In genomic region chr1:44531785-44532566, GRCh38 we compare ENCODE assay signal across 1 cellular context.
TF ChIP-seq lines count a peak whose summit lies in the region.

No MANE protein-coding gene starts in this region.

TF ChIP-seq in K562, 482 proteins besides CTCF, POLR2A, EP300 and RAD21 (continued from another document and continues in another):
- peak; percentile 48; the same call in 1 of the 2 replicates for TF ChIP-seq ZBTB40 (IDR thresholded peaks at IDR 0.05)
- TF ChIP-seq ZBTB40 (CRISPR knock-in tag; IDR thresholded peaks at IDR 0.05), result no peak
- peak; percentile 96 for TF ChIP-seq ZEB2 (IDR thresholded peaks at IDR 0.05)
- TF ChIP-seq SIRT6 (IDR thresholded peaks at IDR 0.05; ENCODE audit: low read depth, low read length), result no peak
- no peak for TF ChIP-seq BRD9 (IDR thresholded peaks at IDR 0.05; ENCODE audit: low read depth, partially characterized antibody)
- TF ChIP-seq FOXK2 (conservative IDR thresholded peaks at IDR 0.05 in 1 of 2, IDR thresholded peaks at IDR 0.05 in 1 of 2; ENCODE audit: low read depth in 2 of 2), result peak; percentile 55 to 60; a peak in 2 of 4 replicates
- no peak for TF ChIP-seq BCL6 (CRISPR knock-in tag; IDR thresholded peaks at IDR 0.05)
- peak; percentile 97 for TF ChIP-seq JUN (IDR thresholded peaks at IDR 0.05; ENCODE audit: borderline replicate concordance, low read depth, low read length)
- peak; percentile 52; the same call in 1 of the 2 replicates for TF ChIP-seq JUN (CRISPR knock-in tag; IDR thresholded peaks at IDR 0.05; ENCODE audit: borderline replicate concordance)
- peak; percentile 78 for TF ChIP-seq FOS (IDR thresholded peaks at IDR 0.05; ENCODE audit: extremely low read depth, insufficient read length)
- TF ChIP-seq CC2D1A (IDR thresholded peaks at IDR 0.05), result 0 out of 2 replicates have a peak, but pooled peaks have one; percentile 15
- TF ChIP-seq ZNF780A (CRISPR knock-in tag; IDR thresholded peaks at IDR 0.05), result no peak; the same call in 1 of the 2 replicates
- peak; percentile 56; the same call in 1 of the 2 replicates for TF ChIP-seq ZBTB2 (IDR thresholded peaks at IDR 0.05)
- TF ChIP-seq GATA2 (CRISPR knock-in tag; IDR thresholded peaks at IDR 0.05), result peak; percentile 45; the same call in 1 of the 2 replicates
- TF ChIP-seq MTA2 (IDR thresholded peaks at IDR 0.05; ENCODE audit: low read depth), result peak; percentile 65
- TF ChIP-seq SMARCA4 (IDR thresholded peaks at IDR 0.05), result peak; percentile 99
- TF ChIP-seq NCOA2 (IDR thresholded peaks at IDR 0.05; ENCODE audit: partially characterized antibody in 2 of 2), result peak in 1 of 2 experiments; percentile 35
- TF ChIP-seq JUND (IDR thresholded peaks at IDR 0.05; ENCODE audit: borderline replicate concordance, low read depth, low read length), result peak; percentile 99
- TF ChIP-seq JUND (tag; IDR thresholded peaks at IDR 0.05; ENCODE audit: borderline replicate concordance, low read depth, low read length), result peak; percentile 99; the same call in 2 of the 3 replicates
- TF ChIP-seq, protein P1, sequence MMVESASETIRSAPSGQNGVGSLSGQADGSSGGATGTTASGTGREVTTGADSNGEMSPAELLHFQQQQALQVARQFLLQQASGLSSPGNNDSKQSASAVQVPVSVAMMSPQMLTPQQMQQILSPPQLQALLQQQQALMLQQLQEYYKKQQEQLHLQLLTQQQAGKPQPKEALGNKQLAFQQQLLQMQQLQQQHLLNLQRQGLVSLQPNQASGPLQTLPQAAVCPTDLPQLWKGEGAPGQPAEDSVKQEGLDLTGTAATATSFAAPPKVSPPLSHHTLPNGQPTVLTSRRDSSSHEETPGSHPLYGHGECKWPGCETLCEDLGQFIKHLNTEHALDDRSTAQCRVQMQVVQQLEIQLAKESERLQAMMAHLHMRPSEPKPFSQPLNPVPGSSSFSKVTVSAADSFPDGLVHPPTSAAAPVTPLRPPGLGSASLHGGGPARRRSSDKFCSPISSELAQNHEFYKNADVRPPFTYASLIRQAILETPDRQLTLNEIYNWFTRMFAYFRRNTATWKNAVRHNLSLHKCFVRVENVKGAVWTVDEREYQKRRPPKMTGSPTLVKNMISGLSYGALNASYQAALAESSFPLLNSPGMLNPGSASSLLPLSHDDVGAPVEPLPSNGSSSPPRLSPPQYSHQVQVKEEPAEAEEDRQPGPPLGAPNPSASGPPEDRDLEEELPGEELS (CRISPR knock-in tag; IDR thresholded peaks at IDR 0.05; ENCODE audit: borderline replicate concordance), result no peak
- peak; percentile 45; the same call in 1 of the 2 replicates for TF ChIP-seq ZNF589 (CRISPR knock-in tag; IDR thresholded peaks at IDR 0.05; ENCODE audit: low read depth)
- no peak for TF ChIP-seq NR2C2 (CRISPR knock-in tag; IDR thresholded peaks at IDR 0.05)
- peak; percentile 64 for TF ChIP-seq NR2C2 (tag; IDR thresholded peaks at IDR 0.05)
- TF ChIP-seq ZNF384 (IDR thresholded peaks at IDR 0.05; ENCODE audit: low read depth, low read length), result peak; percentile 84
- TF ChIP-seq, protein P2, sequence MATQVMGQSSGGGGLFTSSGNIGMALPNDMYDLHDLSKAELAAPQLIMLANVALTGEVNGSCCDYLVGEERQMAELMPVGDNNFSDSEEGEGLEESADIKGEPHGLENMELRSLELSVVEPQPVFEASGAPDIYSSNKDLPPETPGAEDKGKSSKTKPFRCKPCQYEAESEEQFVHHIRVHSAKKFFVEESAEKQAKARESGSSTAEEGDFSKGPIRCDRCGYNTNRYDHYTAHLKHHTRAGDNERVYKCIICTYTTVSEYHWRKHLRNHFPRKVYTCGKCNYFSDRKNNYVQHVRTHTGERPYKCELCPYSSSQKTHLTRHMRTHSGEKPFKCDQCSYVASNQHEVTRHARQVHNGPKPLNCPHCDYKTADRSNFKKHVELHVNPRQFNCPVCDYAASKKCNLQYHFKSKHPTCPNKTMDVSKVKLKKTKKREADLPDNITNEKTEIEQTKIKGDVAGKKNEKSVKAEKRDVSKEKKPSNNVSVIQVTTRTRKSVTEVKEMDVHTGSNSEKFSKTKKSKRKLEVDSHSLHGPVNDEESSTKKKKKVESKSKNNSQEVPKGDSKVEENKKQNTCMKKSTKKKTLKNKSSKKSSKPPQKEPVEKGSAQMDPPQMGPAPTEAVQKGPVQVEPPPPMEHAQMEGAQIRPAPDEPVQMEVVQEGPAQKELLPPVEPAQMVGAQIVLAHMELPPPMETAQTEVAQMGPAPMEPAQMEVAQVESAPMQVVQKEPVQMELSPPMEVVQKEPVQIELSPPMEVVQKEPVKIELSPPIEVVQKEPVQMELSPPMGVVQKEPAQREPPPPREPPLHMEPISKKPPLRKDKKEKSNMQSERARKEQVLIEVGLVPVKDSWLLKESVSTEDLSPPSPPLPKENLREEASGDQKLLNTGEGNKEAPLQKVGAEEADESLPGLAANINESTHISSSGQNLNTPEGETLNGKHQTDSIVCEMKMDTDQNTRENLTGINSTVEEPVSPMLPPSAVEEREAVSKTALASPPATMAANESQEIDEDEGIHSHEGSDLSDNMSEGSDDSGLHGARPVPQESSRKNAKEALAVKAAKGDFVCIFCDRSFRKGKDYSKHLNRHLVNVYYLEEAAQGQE (CRISPR knock-in tag; IDR thresholded peaks at IDR 0.05; ENCODE audit: low read depth), result peak; percentile 72
- 0 out of 2 replicates have a peak, but pooled peaks have one; percentile 33 for TF ChIP-seq RNF2 (IDR thresholded peaks at IDR 0.05)
- TF ChIP-seq KHSRP (IDR thresholded peaks at IDR 0.05), result peak; percentile 37; the same call in 1 of the 2 replicates
- TF ChIP-seq CBFA2T2 (conservative IDR thresholded peaks at IDR 0.05), result peak; percentile 75
- peak; percentile 7 for TF ChIP-seq ASH1L (IDR thresholded peaks at IDR 0.05; ENCODE audit: borderline replicate concordance, low read depth, partially characterized antibody)
- TF ChIP-seq BCOR (IDR thresholded peaks at IDR 0.05), result peak; percentile 73
- TF ChIP-seq NR2C1 (IDR thresholded peaks at IDR 0.05), result peak; percentile 46; the same call in 1 of the 2 replicates
- TF ChIP-seq NR2C1 (tag; IDR thresholded peaks at IDR 0.05), result no peak
- TF ChIP-seq MECOM (CRISPR knock-in tag; IDR thresholded peaks at IDR 0.05), result 0 out of 2 replicates have a peak, but pooled peaks have one; percentile 4
- TF ChIP-seq MAZ (CRISPR knock-in tag; conservative IDR thresholded peaks at IDR 0.05 in 1 of 2, IDR thresholded peaks at IDR 0.05 in 1 of 2), result peak in 1 of 2 experiments; percentile 41; a peak in 1 of 4 replicates
- peak; percentile 96 for TF ChIP-seq MEIS2 (IDR thresholded peaks at IDR 0.05; ENCODE audit: partially characterized antibody)
- TF ChIP-seq HCFC1 (IDR thresholded peaks at IDR 0.05; ENCODE audit: low read depth, low read length), result peak; percentile 40; the same call in 1 of the 2 replicates
- no peak for TF ChIP-seq HOXB6 (CRISPR knock-in tag; IDR thresholded peaks at IDR 0.05; ENCODE audit: borderline replicate concordance)
- peak; percentile 40; the same call in 1 of the 2 replicates for TF ChIP-seq NFIC (IDR thresholded peaks at IDR 0.05)
- peak; percentile 18 for TF ChIP-seq TBP (optimal IDR thresholded peaks at IDR 0.05; ENCODE audit: low read depth, low read length)
- TF ChIP-seq YY1 (IDR thresholded peaks at IDR 0.05; ENCODE audit: borderline replicate concordance in 1 of 3, control insufficient read depth in 1 of 3, extremely low read depth in 1 of 3, insufficient read depth in 3 of 3, insufficient read length in 1 of 3, insufficient replicate concordance in 2 of 3, low read depth in 1 of 3, low read length in 2 of 3), result no peak
- TF ChIP-seq ZNF354B (CRISPR knock-in tag; IDR thresholded peaks at IDR 0.05), result peak; percentile 100
- TF ChIP-seq TAF9B (IDR thresholded peaks at IDR 0.05; ENCODE audit: partially characterized antibody), result peak; percentile 67
- TF ChIP-seq THRAP3 (IDR thresholded peaks at IDR 0.05; ENCODE audit: borderline replicate concordance), result 0 out of 2 replicates have a peak, but pooled peaks have one; percentile 29
- TF ChIP-seq DMBX1 (CRISPR knock-in tag; IDR thresholded peaks at IDR 0.05; ENCODE audit: borderline replicate concordance), result peak; percentile 65; the same call in 1 of the 2 replicates
- peak; percentile 24 for TF ChIP-seq ZFP36 (IDR thresholded peaks at IDR 0.05; ENCODE audit: low read depth, low read length, partially characterized antibody)
